ENCODE assay signal across 23 cellular contexts in the genomic region with DNA sequence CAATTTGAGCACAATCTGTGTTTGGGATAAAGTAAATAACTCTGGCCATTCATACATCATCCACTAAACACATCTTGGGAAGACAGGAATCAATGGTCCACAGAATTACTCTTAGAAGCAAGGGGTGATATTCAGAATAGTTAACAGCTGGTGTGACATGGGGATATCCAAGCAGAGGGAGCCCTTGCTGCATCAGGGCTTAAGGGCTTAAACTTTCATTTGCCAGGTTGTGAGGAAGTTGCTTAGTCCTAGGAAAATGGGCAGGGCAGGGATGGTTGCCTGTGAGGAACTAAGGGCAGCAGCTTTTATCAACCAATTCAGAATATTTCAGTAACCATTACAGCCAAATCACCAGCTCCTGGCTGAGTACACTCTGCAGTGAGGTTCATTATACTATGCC.
"Had no signal": no experiment of that assay in that cellular context is flagged by ENCODE, and none has a peak within 500 bp of the region (broad histone marks: within the 10 kb centered on the region; RNA-seq: fewer than 3 reads in every experiment).

No MANE protein-coding gene starts in this region.

- H3K36me3 ChIP-seq: breast epithelium, gastroesophageal sphincter, heart left ventricle, neutrophil, pancreas had no signal

- H3K36me3 Mint-ChIP-seq: activated CD8-positive, alpha-beta memory T cell treated with anti-CD3 and anti-CD28 coated beads, Interleukin-2, amount 10 ng/mL, durations not matched to agents 7 days and 5 days had no signal

- H3K27ac Mint-ChIP-seq: activated B cell treated with CpG ODN at 0.5 μM for 24 hours; activated CD4-positive, alpha-beta memory T cell treated with anti-CD3 and anti-CD28 coated beads, Interleukin-2, amount 10 ng/mL, durations not matched to agents 7 days and 5 days; activated CD8-positive, alpha-beta memory T cell treated with anti-CD3 and anti-CD28 coated beads, Interleukin-2, amount 10 ng/mL, durations not matched to agents 7 days and 5 days; activated naive CD8-positive, alpha-beta T cell treated with anti-CD3 and anti-CD28 coated beads, Interleukin-2, amount 50 U/mL, for 24 hours; activated T-helper 2 cell treated with anti-CD3 and anti-CD28 coated beads, Interferon-gamma antibody, Interleukin-2, Interleukin-4, amounts not matched to agents 10 μg/mL and 5 μg/mL and 100 μg/mL, durations not matched to agents 14 hours and 24 hours and 36 hours had no signal

- H3K4me3 ChIP-seq: breast epithelium, gastroesophageal sphincter, heart left ventricle, pancreas had no signal

- ATAC-seq: activated CD8-positive, alpha-beta memory T cell treated with anti-CD3 and anti-CD28 coated beads, Interleukin-2, amount 10 ng/mL, durations not matched to agents 7 days and 5 days; activated naive CD8-positive, alpha-beta T cell treated with anti-CD3 and anti-CD28 coated beads, Interleukin-2, amount 50 U/mL, for 24 hours; esophagus mucosa; gastroesophageal sphincter; heart left ventricle; left lobe of liver; pancreas had no signal

- DNase-seq: activated B cell treated with CpG ODN at 0.5 μM for 24 hours; activated CD4-positive, alpha-beta memory T cell treated with anti-CD3 and anti-CD28 coated beads, Interleukin-2, amount 10 ng/mL, durations not matched to agents 7 days and 5 days; activated CD4-positive, alpha-beta T cell treated with anti-CD3 and anti-CD28 coated beads for 4 hours; activated CD8-positive, alpha-beta memory T cell treated with anti-CD3 and anti-CD28 coated beads, Interleukin-2, amount 10 ng/mL, durations not matched to agents 7 days and 5 days; activated naive CD4-positive, alpha-beta T cell treated with Interleukin-2 at 50 U/mL for 16 hours; activated naive CD8-positive, alpha-beta T cell treated with anti-CD3 and anti-CD28 coated beads, Interleukin-2, amount 50 U/mL, for 24 hours; activated T-cell treated with anti-CD3 and anti-CD28 coated beads, Interleukin-2, amount 50 U/mL, for 1 hour; anterior cingulate cortex; cerebellar nuclear complex; cortex of kidney; effector CD4-positive, alpha-beta T cell; heart left ventricle; kidney; midbrain; pancreas; stimulated activated CD8-positive, alpha-beta memory T cell treated with anti-CD3 and anti-CD28 coated beads, Interleukin-4, amount 100 ng/mL, for 48 hours; stimulated activated naive CD4-positive, alpha-beta T cell had no signal

- H3K27me3 ChIP-seq: breast epithelium, pancreas had no signal

- H3K4me1 ChIP-seq: breast epithelium had no signal

- H3K4me3 Mint-ChIP-seq: activated B cell treated with CpG ODN at 0.5 μM for 24 hours; activated CD4-positive, alpha-beta memory T cell treated with anti-CD3 and anti-CD28 coated beads, Interleukin-2, amount 10 ng/mL, durations not matched to agents 7 days and 5 days; activated CD8-positive, alpha-beta memory T cell treated with anti-CD3 and anti-CD28 coated beads, Interleukin-2, amount 10 ng/mL, durations not matched to agents 7 days and 5 days; activated naive CD8-positive, alpha-beta T cell treated with anti-CD3 and anti-CD28 coated beads, Interleukin-2, amount 50 U/mL, for 24 hours had no signal

- H3K9me3 Mint-ChIP-seq: activated B cell treated with CpG ODN at 0.5 μM for 24 hours; activated CD4-positive, alpha-beta memory T cell treated with anti-CD3 and anti-CD28 coated beads, Interleukin-2, amount 10 ng/mL, durations not matched to agents 7 days and 5 days; activated naive CD8-positive, alpha-beta T cell treated with anti-CD3 and anti-CD28 coated beads, Interleukin-2, amount 50 U/mL, for 24 hours; activated T-helper 2 cell treated with anti-CD3 and anti-CD28 coated beads, Interferon-gamma antibody, Interleukin-2, Interleukin-4, amounts not matched to agents 10 μg/mL and 5 μg/mL and 100 μg/mL, durations not matched to agents 14 hours and 24 hours and 36 hours had no signal

- H3K9me3 ChIP-seq: breast epithelium, gastroesophageal sphincter, heart left ventricle, neutrophil, pancreas had no signal

- H3K27ac ChIP-seq: breast epithelium, gastroesophageal sphincter, heart left ventricle, neutrophil, pancreas had no signal

- H3K27me3 Mint-ChIP-seq: activated naive CD8-positive, alpha-beta T cell treated with anti-CD3 and anti-CD28 coated beads, Interleukin-2, amount 50 U/mL, for 24 hours had no signal
